31 cellular contexts compared by ENCODE assay signal in the genomic region with DNA sequence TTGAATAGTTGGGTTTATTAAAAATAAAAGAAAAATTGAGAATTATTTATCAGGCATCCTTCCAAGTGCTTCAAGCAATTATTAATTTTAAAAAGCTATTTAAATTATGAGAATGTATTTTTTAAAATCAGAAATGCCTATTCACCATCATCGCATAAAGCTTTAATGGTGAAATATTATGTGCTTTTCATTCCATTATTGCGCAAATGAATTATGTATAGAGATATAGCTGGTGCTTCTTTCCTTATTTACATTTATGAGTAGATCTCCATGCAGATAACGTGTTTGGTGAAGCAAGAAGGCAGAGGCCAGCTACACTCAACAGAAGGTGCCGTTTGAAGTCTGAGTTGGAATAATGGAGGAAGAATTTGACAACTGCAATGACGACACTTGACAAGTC.
"Had no signal": no experiment of that assay in that cellular context is flagged by ENCODE, and none has a peak within 500 bp of the region (broad histone marks: within the 10 kb centered on the region; RNA-seq: fewer than 3 reads in every experiment).

No MANE protein-coding gene starts in this region.

- H3K9ac ChIP-seq: neural progenitor cell, parathyroid adenoma had no signal

- H3K4me3 ChIP-seq: neural progenitor cell, ovary, psoas muscle, skin epidermis, smooth muscle cell, spleen, thoracic aorta, thyroid gland, transverse colon, upper lobe of right lung, uterus had no signal

- H3K36me3 Mint-ChIP-seq: naive thymus-derived CD4-positive, alpha-beta T cell; natural killer cell; neural progenitor cell; stimulated activated memory B cell treated with anti-CD40 and anti-IgM and Interleukin-4, amounts not matched to agents 10 μg/mL and 1 μg/mL and 100 μg/mL, for 72 hours; type B pancreatic cell had no signal

- H3K27ac Mint-ChIP-seq: naive thymus-derived CD4-positive, alpha-beta T cell; natural killer cell; nephron; neural progenitor cell; progenitor cell of endocrine pancreas; stimulated activated memory B cell treated with anti-CD40 and anti-IgM and Interleukin-4, amounts not matched to agents 10 μg/mL and 1 μg/mL and 100 μg/mL, for 72 hours; stimulated activated naive CD8-positive, alpha-beta T cell treated with anti-CD3 and anti-CD28 coated beads, Interleukin-15, amount 100 ng/mL, for 72 hours; type B pancreatic cell had no signal

- H3K27ac ChIP-seq: neural progenitor cell, ovary, parathyroid adenoma, psoas muscle, skin epidermis, spleen, thoracic aorta, thyroid gland, transverse colon, upper lobe of right lung, uterus had no signal

- H3K9me3 ChIP-seq: ovary, thyroid gland, transverse colon, uterus had no signal

- H3K4me2 ChIP-seq: neural progenitor cell, smooth muscle cell had no signal

- H3K79me2 ChIP-seq: parathyroid adenoma had no signal

- H3K36me3 ChIP-seq: neural progenitor cell, ovary, spleen, thoracic aorta, thyroid gland, transverse colon, upper lobe of right lung, uterus had no signal

- ATAC-seq: naive thymus-derived CD4-positive, alpha-beta T cell; natural killer cell; psoas muscle; right cardiac atrium; sciatic nerve; stimulated activated memory B cell treated with anti-CD40 and anti-IgM and Interleukin-4, amounts not matched to agents 10 μg/mL and 1 μg/mL and 100 μg/mL, for 72 hours; stimulated activated naive CD8-positive, alpha-beta T cell treated with anti-CD3 and anti-CD28 coated beads, Interleukin-15, Interleukin-2, amounts not matched to agents 100 U/mL and 50 U/mL, for 24 hours; upper lobe of right lung had no signal

- DNase-seq: naive thymus-derived CD4-positive, alpha-beta T cell; natural killer cell; occipital lobe; ovary; posterior cingulate gyrus; psoas muscle; right cardiac atrium; spleen; stimulated activated CD4-positive, alpha-beta T cell treated with anti-CD3 and anti-CD28 coated beads, Interleukin-12 subunit alpha, Interleukin-12 subunit beta, amount 100 ng/mL, for 4 hours; stimulated activated CD4-positive, alpha-beta T cell treated with anti-CD3 and anti-CD28 coated beads, Interleukin-1b, Interleukin-23, amount 100 ng/mL, for 48 hours; stimulated activated CD4-positive, alpha-beta T cell treated with anti-CD3 and anti-CD28 coated beads, Interleukin-4, amount 100 ng/mL, for 1 hour; stimulated activated CD4-positive, alpha-beta T cell treated with anti-CD3 and anti-CD28 coated beads, Interleukin-4, amount 100 ng/mL, for 4 hours; stimulated activated CD8-positive, alpha-beta memory T cell treated with anti-CD3 and anti-CD28 coated beads, Interleukin-4, amount 100 ng/mL, for 48 hours; stimulated activated naive CD4-positive, alpha-beta T cell; stimulated activated naive CD8-positive, alpha-beta T cell treated with anti-CD3 and anti-CD28 coated beads, Interleukin-15, amount 100 ng/mL, for 72 hours; stimulated activated naive CD8-positive, alpha-beta T cell treated with anti-CD3 and anti-CD28 coated beads, Interleukin-15, Interleukin-2, amounts not matched to agents 100 U/mL and 50 U/mL, for 24 hours; substantia nigra; thyroid gland; transverse colon; upper lobe of right lung; uterus had no signal

- H3K27me3 Mint-ChIP-seq: naive thymus-derived CD4-positive, alpha-beta T cell; progenitor cell of endocrine pancreas; stimulated activated memory B cell treated with anti-CD40 and anti-IgM and Interleukin-4, amounts not matched to agents 10 μg/mL and 1 μg/mL and 100 μg/mL, for 72 hours; stimulated activated naive CD8-positive, alpha-beta T cell treated with anti-CD3 and anti-CD28 coated beads, Interleukin-15, amount 100 ng/mL, for 72 hours; type B pancreatic cell had no signal

- H3K4me1 Mint-ChIP-seq: naive thymus-derived CD4-positive, alpha-beta T cell; natural killer cell; nephron; neural progenitor cell; stimulated activated memory B cell treated with anti-CD40 and anti-IgM and Interleukin-4, amounts not matched to agents 10 μg/mL and 1 μg/mL and 100 μg/mL, for 72 hours; stimulated activated naive CD8-positive, alpha-beta T cell treated with anti-CD3 and anti-CD28 coated beads, Interleukin-15, amount 100 ng/mL, for 72 hours had no signal

- H3K27me3 ChIP-seq: neural progenitor cell, ovary, spleen, thyroid gland, transverse colon, upper lobe of right lung, uterus had no signal

- H3K4me3 Mint-ChIP-seq: naive thymus-derived CD4-positive, alpha-beta T cell; natural killer cell; nephron; neural progenitor cell; stimulated activated memory B cell treated with anti-CD40 and anti-IgM and Interleukin-4, amounts not matched to agents 10 μg/mL and 1 μg/mL and 100 μg/mL, for 72 hours; stimulated activated naive CD8-positive, alpha-beta T cell treated with anti-CD3 and anti-CD28 coated beads, Interleukin-15, amount 100 ng/mL, for 72 hours; type B pancreatic cell had no signal

- H2AFZ ChIP-seq: neural progenitor cell, parathyroid adenoma had no signal

- H3K4me1 ChIP-seq: neural progenitor cell, parathyroid adenoma, psoas muscle, spleen, thyroid gland, transverse colon, upper lobe of right lung, uterus had no signal
